ENCODE assay signal across 8 cellular contexts in genomic region chr3:156605686-156606605, GRCh38.
A peak's percentile ranks its signal among the peaks of the same experiment; 100 is the strongest.
DNase-seq lines count a peak whose midpoint lies in the region; ATAC-seq and TF ChIP-seq lines count a peak whose summit lies in the region.

No MANE protein-coding gene starts in this region.

- POLR2A ChIA-PET in AG04449 (lab: Yijun Ruan, JAX): interaction anchor here (0.6 to 1.5 kb wide), 6 partner anchors 9 to 483 kb away, joined by 3 to 13 read pairs (median 4); partner anchors contain the start of gene SSR3

- no peak overlapping the region for H3K27ac Mint-ChIP-seq in stimulated activated memory B cell treated with anti-CD40 and anti-IgM and Interleukin-4, amounts not matched to agents 10 μg/mL and 1 μg/mL and 100 μg/mL, for 72 hours

- H3K27me3 Mint-ChIP-seq in stimulated activated memory B cell treated with anti-CD40 and anti-IgM and Interleukin-4, amounts not matched to agents 10 μg/mL and 1 μg/mL and 100 μg/mL, for 72 hours: peaks cover 25% of the 10 kb centered on the region

- ATAC-seq in GM19397 (IDR thresholded peaks at IDR 0.05; ENCODE audit: unreplicated experiment): peak; percentile 61
- peak; percentile 49 for ATAC-seq in stimulated activated memory B cell treated with anti-CD40 and anti-IgM and Interleukin-4, amounts not matched to agents 10 μg/mL and 1 μg/mL and 100 μg/mL, for 72 hours
- no peak for ATAC-seq in HG03139 (IDR thresholded peaks at IDR 0.05; ENCODE audit: unreplicated experiment)

- H3K4me3 ChIP-seq in AG04449 (ENCODE audit: low read depth, low read length): peak overlapping the region; percentile 44
- peak overlapping the region; percentile 55 for H3K4me3 ChIP-seq in choroid plexus epithelial cell (ENCODE audit: low read depth, low read length)

- H3K4me3 Mint-ChIP-seq in stimulated activated memory B cell treated with anti-CD40 and anti-IgM and Interleukin-4, amounts not matched to agents 10 μg/mL and 1 μg/mL and 100 μg/mL, for 72 hours: peak overlapping the region; percentile 81

- TF ChIP-seq CTCF in AG04449 (IDR thresholded peaks at IDR 0.05; ENCODE audit: insufficient read depth, low read length, missing control alignments): no peak
- TF ChIP-seq CTCF in choroid plexus epithelial cell (conservative IDR thresholded peaks at IDR 0.05; ENCODE audit: low read depth, low read length): no peak

- no peak for DNase-seq in AG04449 (ENCODE audit: low read depth, low spot score)
- DNase-seq in NCI-H226: peak; percentile 16
- DNase-seq in choroid plexus epithelial cell (ENCODE audit: low read depth): peak; percentile 82
- peak; percentile 93 for DNase-seq in kidney tubule cell (ENCODE audit: low spot score)
- no peak for DNase-seq in NCI-H82 (lab: John Stamatoyannopoulos, UW)

- H3K36me3 Mint-ChIP-seq in stimulated activated memory B cell treated with anti-CD40 and anti-IgM and Interleukin-4, amounts not matched to agents 10 μg/mL and 1 μg/mL and 100 μg/mL, for 72 hours: no peaks in the 10 kb centered on the region

- peaks cover 6% of the 10 kb centered on the region for H3K4me1 Mint-ChIP-seq in stimulated activated memory B cell treated with anti-CD40 and anti-IgM and Interleukin-4, amounts not matched to agents 10 μg/mL and 1 μg/mL and 100 μg/mL, for 72 hours

- H3K9me3 Mint-ChIP-seq in stimulated activated memory B cell treated with anti-CD40 and anti-IgM and Interleukin-4, amounts not matched to agents 10 μg/mL and 1 μg/mL and 100 μg/mL, for 72 hours: no peaks in the 10 kb centered on the region

- CTCF ChIA-PET in AG04449 (lab: Yijun Ruan, JAX): interaction anchor here (1.2 kb wide), 1 partner anchor 8 kb away, joined by 3 read pairs; no protein-coding TSS in a partner anchor

Comparison
In these comparisons a context has a peak if more than half of its experiments do, and no peak if none do; other contexts are left out.
1. DNase-seq: peak in NCI-H226 (single experiment), choroid plexus epithelial cell (single experiment) and kidney tubule cell (single experiment); none in AG04449 (single experiment) and NCI-H82 (single experiment).